In the genomic region with DNA sequence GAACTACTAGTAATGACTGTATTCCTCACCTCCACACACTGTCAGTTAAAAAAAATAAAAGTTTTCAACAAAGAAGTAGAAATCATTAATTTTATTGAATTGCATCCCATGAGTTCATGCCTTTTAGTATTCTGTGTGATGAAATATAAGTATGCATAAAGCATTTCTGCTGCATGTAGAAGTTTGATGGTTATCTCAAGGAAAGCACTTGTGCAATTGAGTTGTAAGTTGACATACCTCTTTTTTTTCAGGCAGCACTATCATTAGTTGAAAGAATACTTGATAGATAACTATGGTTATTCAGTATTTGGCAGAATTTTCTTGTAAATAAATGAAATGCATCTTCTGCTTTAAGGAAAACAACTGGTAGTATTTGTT, we compare ENCODE assay signal across 25 cellular contexts.
DNase-seq lines count a peak whose midpoint lies in the region; ATAC-seq, FAIRE-seq and TF ChIP-seq lines count a peak whose summit lies in the region.
"Had no signal": no experiment of that assay in that cellular context is flagged by ENCODE, and none has a peak within 500 bp of the region (broad histone marks: within the 10 kb centered on the region; RNA-seq: fewer than 3 reads in every experiment).

No MANE protein-coding gene starts in this region.

- no peaks in the 10 kb centered on the region for H3K27me3 ChIP-seq in hepatocyte
- H3K27me3 ChIP-seq: breast epithelium, transverse colon had no signal

- no peaks in the 10 kb centered on the region for H3K36me3 ChIP-seq in hepatocyte (replicated peaks; ENCODE audit: insufficient read depth, low read depth)
- H3K36me3 ChIP-seq: breast epithelium, lower lobe of right lung, transverse colon had no signal

- DNase-seq in GM12892 (ENCODE audit: insufficient read length) (no peak), RCC 7860 (ENCODE audit: low spot score) (peak; percentile 8), hepatocyte (ENCODE audit: low spot score) (no peak), NCI-H1105 treated with DMSO at 0.1 percent for 48 hours (lab: John Stamatoyannopoulos, UW) (no peak)
- DNase-seq: activated CD8-positive, alpha-beta memory T cell treated with anti-CD3 and anti-CD28 coated beads for 24 hours; activated naive CD4-positive, alpha-beta T cell; activated T-cell treated with anti-CD3 and anti-CD28 coated beads, Interleukin-2, amount 50 U/mL, for 4 hours; amygdala; CD8-positive, alpha-beta T cell; cortex of kidney; DMS153; endodermal cell; KBM-7; lower lobe of right lung; NCI-H1694 treated with DMSO at 0.1 percent for 48 hours; NCI-H2171; NCI-H524 treated with DMSO at 0.1 percent for 48 hours; posterior cingulate gyrus; stimulated activated CD8-positive, alpha-beta memory T cell treated with anti-CD3 and anti-CD28 coated beads, Interleukin-4, amount 100 ng/mL, for 48 hours; T-helper 17 cell; transverse colon had no signal

- no peak for TF ChIP-seq POLR2A in GM12892 (IDR thresholded peaks at IDR 0.05; ENCODE audit: low read depth, low read length)

- no peaks in the 10 kb centered on the region for H3K4me1 ChIP-seq in hepatocyte (ENCODE audit: insufficient read depth)
- H3K4me1 ChIP-seq: lower lobe of right lung had no signal

- H2AFZ ChIP-seq in hepatocyte = no peak overlapping the region

- peak overlapping the region; percentile 3 for H3K4me2 ChIP-seq in hepatocyte

- H3K4me3 ChIP-seq in hepatocyte = no peak overlapping the region
- H3K4me3 ChIP-seq: breast epithelium, lower lobe of right lung, transverse colon had no signal

- H3K27ac ChIP-seq in hepatocyte = no peak overlapping the region
- H3K27ac ChIP-seq: breast epithelium, lower lobe of right lung, transverse colon had no signal

- no peaks in the 10 kb centered on the region for H3K9me3 ChIP-seq in hepatocyte (ENCODE audit: low read depth)
- H3K9me3 ChIP-seq: breast epithelium, lower lobe of right lung, transverse colon had no signal

- no peaks in the 10 kb centered on the region for H4K20me1 ChIP-seq in hepatocyte (ENCODE audit: insufficient read depth, poor library complexity, severe bottlenecking)

- peaks cover 21% of the 10 kb centered on the region for H3K79me2 ChIP-seq in hepatocyte

- ATAC-seq in HG03196 (IDR thresholded peaks at IDR 0.05; ENCODE audit: unreplicated experiment) (no peak), HG03571 (IDR thresholded peaks at IDR 0.05; ENCODE audit: unreplicated experiment) (no peak), GM21447 (IDR thresholded peaks at IDR 0.05; ENCODE audit: unreplicated experiment) (no peak)
- ATAC-seq: CD8-positive, alpha-beta T cell; lower lobe of right lung; T-helper 17 cell had no signal

- peak; percentile 36 for FAIRE-seq in GM12892 (lab: Jason Lieb, UNC)
- FAIRE-seq in RCC 7860 (lab: Jason Lieb, UNC) = peak; percentile 27

- no peaks in the 10 kb centered on the region for H3K9me2 ChIP-seq in hepatocyte (replicated peaks; ENCODE audit: insufficient read depth)

- TF ChIP-seq CTCF in hepatocyte (IDR thresholded peaks at IDR 0.05; ENCODE audit: poor library complexity) = no peak
